8 cellular contexts compared by ENCODE assay signal in genomic region chr7:134016223-134016941, GRCh38.
A peak's percentile ranks its signal among the peaks of the same experiment; 100 is the strongest.
DNase-seq lines count a peak whose midpoint lies in the region; ATAC-seq and TF ChIP-seq lines count a peak whose summit lies in the region.

No MANE protein-coding gene starts in this region.

- no peak overlapping the region for H3K4me3 ChIP-seq in DOHH2 (ENCODE audit: low read length)
- H3K4me3 ChIP-seq in LNCaP clone FGC (ENCODE audit: low read depth, low read length), result no peak overlapping the region
- H3K4me3 ChIP-seq in WERI-Rb-1 (ENCODE audit: low read depth, low read length), result no peak overlapping the region

- TF ChIP-seq CTCF in DOHH2 (IDR thresholded peaks at IDR 0.05; ENCODE audit: low read depth, low read length, poor library complexity, severe bottlenecking) (peak; percentile 82), LNCaP clone FGC (IDR thresholded peaks at IDR 0.05; ENCODE audit: control insufficient read depth, extremely low read depth, insufficient read depth) (peak; percentile 85), WERI-Rb-1 (IDR thresholded peaks at IDR 0.05; ENCODE audit: low read depth, low read length) (peak; percentile 87)

- no peaks in the 10 kb centered on the region for H3K9me3 ChIP-seq in DOHH2 (ENCODE audit: control insufficient read depth, insufficient read depth, low read length)
- no peaks in the 10 kb centered on the region for H3K9me3 ChIP-seq in WERI-Rb-1 (ENCODE audit: severe bottlenecking)

- no peaks in the 10 kb centered on the region for H3K36me3 ChIP-seq in DOHH2 (ENCODE audit: control insufficient read depth, low read length)
- no peaks in the 10 kb centered on the region for H3K36me3 ChIP-seq in WERI-Rb-1

- DNase-seq in LNCaP clone FGC (ENCODE audit: low read depth) (peak; percentile 43), WERI-Rb-1 (peak; percentile 37), hepatic stellate cell (ENCODE audit: low spot score) (peak; percentile 23), superior temporal gyrus (ENCODE audit: extremely low spot score) (peak; percentile 77), GOT3 (lab: John Stamatoyannopoulos, UW) (no peak)

- no peaks in the 10 kb centered on the region for H3K79me2 ChIP-seq in DOHH2 (ENCODE audit: control insufficient read depth, low read length)

- H3K9me2 ChIP-seq in DOHH2 (replicated peaks; ENCODE audit: control insufficient read depth, low read length), result no peaks in the 10 kb centered on the region

- no peak overlapping the region for H3K27ac ChIP-seq in DOHH2 (ENCODE audit: low read depth, low read length)
- H3K27ac ChIP-seq in WERI-Rb-1, result no peak overlapping the region

- no peak overlapping the region for H3K4me2 ChIP-seq in DOHH2 (ENCODE audit: low read length)

- H3K27me3 ChIP-seq in DOHH2 (ENCODE audit: control insufficient read depth, low read length) (no peaks in the 10 kb centered on the region), WERI-Rb-1 (ENCODE audit: insufficient read depth, low read depth, severe bottlenecking) (no peaks in the 10 kb centered on the region)

- ATAC-seq in GM21360 (IDR thresholded peaks at IDR 0.05; ENCODE audit: unreplicated experiment), result no peak
- no peak for ATAC-seq in GM21447 (IDR thresholded peaks at IDR 0.05; ENCODE audit: unreplicated experiment)

- no peaks in the 10 kb centered on the region for H3K4me1 ChIP-seq in DOHH2 (ENCODE audit: control insufficient read depth, low read length)

- no peaks in the 10 kb centered on the region for H3F3A ChIP-seq in DOHH2 (ENCODE audit: control insufficient read depth, insufficient read depth)

- H4K20me1 ChIP-seq in DOHH2 (ENCODE audit: control insufficient read depth, insufficient read depth, low read depth, low read length), result no peaks in the 10 kb centered on the region
